1 cellular context compared by ENCODE assay signal in genomic region chr15:89662893-89663673, GRCh38.
TF ChIP-seq lines count a peak whose summit lies in the region.

No MANE protein-coding gene starts in this region.

TF ChIP-seq in SK-N-SH, 30 proteins besides CTCF, POLR2A, EP300 and RAD21 (continued from another document):
- TF ChIP-seq REST (IDR thresholded peaks at IDR 0.05; ENCODE audit: low read depth, low read length) (no peak), NFIC (IDR thresholded peaks at IDR 0.05; ENCODE audit: borderline replicate concordance) (peak; percentile 70), JUND (IDR thresholded peaks at IDR 0.05) (0 out of 2 replicates have a peak, but pooled peaks have one; percentile 37), PBX3 (IDR thresholded peaks at IDR 0.05) (no peak), USF1 (IDR thresholded peaks at IDR 0.05; ENCODE audit: borderline replicate concordance, low read depth) (no peak), SMC3 (IDR thresholded peaks at IDR 0.05; ENCODE audit: low read depth, low read length) (no peak), SIN3A (IDR thresholded peaks at IDR 0.05; ENCODE audit: borderline replicate concordance, low read depth, low read length) (no peak), RFX5 (IDR thresholded peaks at IDR 0.05; ENCODE audit: low read length) (no peak), YY1 (IDR thresholded peaks at IDR 0.05; ENCODE audit: low read depth) (0 out of 2 replicates have a peak, but pooled peaks have one; percentile 35), MXI1 (IDR thresholded peaks at IDR 0.05; ENCODE audit: low read depth, low read length) (no peak), MAX (IDR thresholded peaks at IDR 0.05; ENCODE audit: low read depth) (peak; percentile 69; the same call in 1 of the 2 replicates), EZH2phosphoT487 (IDR thresholded peaks at IDR 0.05; ENCODE audit: borderline replicate concordance, low read depth) (no peak)
- TF ChIP-seq, protein P1, sequence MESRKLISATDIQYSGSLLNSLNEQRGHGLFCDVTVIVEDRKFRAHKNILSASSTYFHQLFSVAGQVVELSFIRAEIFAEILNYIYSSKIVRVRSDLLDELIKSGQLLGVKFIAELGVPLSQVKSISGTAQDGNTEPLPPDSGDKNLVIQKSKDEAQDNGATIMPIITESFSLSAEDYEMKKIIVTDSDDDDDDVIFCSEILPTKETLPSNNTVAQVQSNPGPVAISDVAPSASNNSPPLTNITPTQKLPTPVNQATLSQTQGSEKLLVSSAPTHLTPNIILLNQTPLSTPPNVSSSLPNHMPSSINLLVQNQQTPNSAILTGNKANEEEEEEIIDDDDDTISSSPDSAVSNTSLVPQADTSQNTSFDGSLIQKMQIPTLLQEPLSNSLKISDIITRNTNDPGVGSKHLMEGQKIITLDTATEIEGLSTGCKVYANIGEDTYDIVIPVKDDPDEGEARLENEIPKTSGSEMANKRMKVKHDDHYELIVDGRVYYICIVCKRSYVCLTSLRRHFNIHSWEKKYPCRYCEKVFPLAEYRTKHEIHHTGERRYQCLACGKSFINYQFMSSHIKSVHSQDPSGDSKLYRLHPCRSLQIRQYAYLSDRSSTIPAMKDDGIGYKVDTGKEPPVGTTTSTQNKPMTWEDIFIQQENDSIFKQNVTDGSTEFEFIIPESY (IDR thresholded peaks at IDR 0.05; ENCODE audit: borderline replicate concordance, low read depth): no peak
